16 cellular contexts compared by ENCODE assay signal in genomic region chr4:136927172-136927571, GRCh38.
DNase-seq lines count a peak whose midpoint lies in the region; ATAC-seq and TF ChIP-seq lines count a peak whose summit lies in the region.
"Had no signal": no experiment of that assay in that cellular context is flagged by ENCODE, and none has a peak within 500 bp of the region (broad histone marks: within the 10 kb centered on the region; RNA-seq: fewer than 3 reads in every experiment).

No MANE protein-coding gene starts in this region.

- no peaks in the 10 kb centered on the region for H3K36me3 Mint-ChIP-seq in natural killer cell treated with Interleukin-12 subunit alpha and Interleukin-12 subunit beta and Interleukin-15 and Interleukin-18, amount 100 ng/mL, for 72 hours

- no peaks in the 10 kb centered on the region for H3K4me1 Mint-ChIP-seq in natural killer cell treated with Interleukin-12 subunit alpha and Interleukin-12 subunit beta and Interleukin-15 and Interleukin-18, amount 100 ng/mL, for 72 hours (ENCODE audit: low read depth in 2 of 2)

- H3K27me3 Mint-ChIP-seq in natural killer cell treated with Interleukin-12 subunit alpha and Interleukin-12 subunit beta and Interleukin-15 and Interleukin-18, amount 100 ng/mL, for 72 hours, result no peaks in the 10 kb centered on the region

- no peak overlapping the region for H3K27ac Mint-ChIP-seq in natural killer cell treated with Interleukin-12 subunit alpha and Interleukin-12 subunit beta and Interleukin-15 and Interleukin-18, amount 100 ng/mL, for 72 hours

- DNase-seq in AG10803 (ENCODE audit: low read depth), result peak; percentile 2
- DNase-seq in astrocyte of the hippocampus (ENCODE audit: low read depth, low spot score), result peak; percentile 61
- DNase-seq in iPS-NIHi11 (ENCODE audit: low spot score), result peak; percentile 21
- DNase-seq in natural killer cell treated with Interleukin-12 subunit alpha and Interleukin-12 subunit beta and Interleukin-15 and Interleukin-18, amount 100 ng/mL, for 72 hours (ENCODE audit: low spot score), result no peak
- DNase-seq in NCI-H1694 (lab: John Stamatoyannopoulos, UW), result no peak
- no peak for DNase-seq in NCI-H1436 (lab: John Stamatoyannopoulos, UW)
- DNase-seq: activated CD4-positive, alpha-beta T cell treated with anti-CD3 and anti-CD28 coated beads, Interleukin-2, amount 50 U/mL, for 48 hours; hippocampal formation; NCI-H187 treated with DMSO at 0.1 percent for 48 hours; NCI-H524 treated with DMSO at 0.1 percent for 48 hours; stimulated activated naive CD4-positive, alpha-beta T cell treated with Interleukin-2 at 50 U/mL for 16 hours had no signal

- no peak for TF ChIP-seq CTCF in AG10803 (conservative IDR thresholded peaks at IDR 0.05; ENCODE audit: low read length)

- no peak overlapping the region for H3K4me3 Mint-ChIP-seq in natural killer cell treated with Interleukin-12 subunit alpha and Interleukin-12 subunit beta and Interleukin-15 and Interleukin-18, amount 100 ng/mL, for 72 hours

- no peak for TF ChIP-seq RAD21 in Ishikawa (IDR thresholded peaks at IDR 0.05; ENCODE audit: low read depth)

- no peak for ATAC-seq in natural killer cell treated with Interleukin-12 subunit alpha and Interleukin-12 subunit beta and Interleukin-15 and Interleukin-18, amount 100 ng/mL, for 72 hours
- no peak for ATAC-seq in HG02840 (IDR thresholded peaks at IDR 0.05; ENCODE audit: low FRiP score, unreplicated experiment)
- ATAC-seq: left lobe of liver, Panc1 had no signal

- peaks cover 21% of the 10 kb centered on the region for H3K9me3 Mint-ChIP-seq in natural killer cell treated with Interleukin-12 subunit alpha and Interleukin-12 subunit beta and Interleukin-15 and Interleukin-18, amount 100 ng/mL, for 72 hours

- H3K4me3 ChIP-seq in AG10803 (ENCODE audit: low read length), result no peak overlapping the region
- H3K4me3 ChIP-seq: coronary artery had no signal

- TF ChIP-seq EP300 in Ishikawa (IDR thresholded peaks at IDR 0.05; ENCODE audit: borderline replicate concordance), result peak; percentile 87; the same call in 1 of the 2 replicates

TF ChIP-seq in Ishikawa, 13 proteins besides CTCF, POLR2A, EP300 and RAD21:
- no peak for TF ChIP-seq EGR1 (IDR thresholded peaks at IDR 0.05)
- TF ChIP-seq TEAD4 (IDR thresholded peaks at IDR 0.05), result peak; percentile 88
- TF ChIP-seq FOXM1 (IDR thresholded peaks at IDR 0.05; ENCODE audit: borderline replicate concordance, low read depth), result peak; percentile 70; the same call in 1 of the 2 replicates
- TF ChIP-seq, protein P1, sequence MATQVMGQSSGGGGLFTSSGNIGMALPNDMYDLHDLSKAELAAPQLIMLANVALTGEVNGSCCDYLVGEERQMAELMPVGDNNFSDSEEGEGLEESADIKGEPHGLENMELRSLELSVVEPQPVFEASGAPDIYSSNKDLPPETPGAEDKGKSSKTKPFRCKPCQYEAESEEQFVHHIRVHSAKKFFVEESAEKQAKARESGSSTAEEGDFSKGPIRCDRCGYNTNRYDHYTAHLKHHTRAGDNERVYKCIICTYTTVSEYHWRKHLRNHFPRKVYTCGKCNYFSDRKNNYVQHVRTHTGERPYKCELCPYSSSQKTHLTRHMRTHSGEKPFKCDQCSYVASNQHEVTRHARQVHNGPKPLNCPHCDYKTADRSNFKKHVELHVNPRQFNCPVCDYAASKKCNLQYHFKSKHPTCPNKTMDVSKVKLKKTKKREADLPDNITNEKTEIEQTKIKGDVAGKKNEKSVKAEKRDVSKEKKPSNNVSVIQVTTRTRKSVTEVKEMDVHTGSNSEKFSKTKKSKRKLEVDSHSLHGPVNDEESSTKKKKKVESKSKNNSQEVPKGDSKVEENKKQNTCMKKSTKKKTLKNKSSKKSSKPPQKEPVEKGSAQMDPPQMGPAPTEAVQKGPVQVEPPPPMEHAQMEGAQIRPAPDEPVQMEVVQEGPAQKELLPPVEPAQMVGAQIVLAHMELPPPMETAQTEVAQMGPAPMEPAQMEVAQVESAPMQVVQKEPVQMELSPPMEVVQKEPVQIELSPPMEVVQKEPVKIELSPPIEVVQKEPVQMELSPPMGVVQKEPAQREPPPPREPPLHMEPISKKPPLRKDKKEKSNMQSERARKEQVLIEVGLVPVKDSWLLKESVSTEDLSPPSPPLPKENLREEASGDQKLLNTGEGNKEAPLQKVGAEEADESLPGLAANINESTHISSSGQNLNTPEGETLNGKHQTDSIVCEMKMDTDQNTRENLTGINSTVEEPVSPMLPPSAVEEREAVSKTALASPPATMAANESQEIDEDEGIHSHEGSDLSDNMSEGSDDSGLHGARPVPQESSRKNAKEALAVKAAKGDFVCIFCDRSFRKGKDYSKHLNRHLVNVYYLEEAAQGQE (IDR thresholded peaks at IDR 0.05; ENCODE audit: low read depth), result no peak
- TF ChIP-seq TCF12 (IDR thresholded peaks at IDR 0.05; ENCODE audit: low read depth), result peak; percentile 85
- TF ChIP-seq CEBPB (IDR thresholded peaks at IDR 0.05), result peak; percentile 57
- TF ChIP-seq TAF1 (IDR thresholded peaks at IDR 0.05; ENCODE audit: low read depth), result no peak
- peak; percentile 93 for TF ChIP-seq NFIC (IDR thresholded peaks at IDR 0.05)

Comparison
In these comparisons a context has a peak if more than half of its experiments do, and no peak if none do; other contexts are left out.
1. DNase-seq: peak in AG10803 (single experiment), astrocyte of the hippocampus (single experiment) and iPS-NIHi11 (single experiment); none in natural killer cell treated with Interleukin-12 subunit alpha and Interleukin-12 subunit beta and Interleukin-15 and Interleukin-18, amount 100 ng/mL, for 72 hours (single experiment), NCI-H1694 (single experiment) and NCI-H1436 (single experiment).